ENCODE assay signal across 38 cellular contexts in genomic region chr20:44280387-44280786, GRCh38. TPM values are rescaled to one million over a fixed set of nuclear protein-coding genes. Genes with fewer than 3 reads are reported as not detected.
"Had no signal": no experiment of that assay in that cellular context is flagged by ENCODE, and none has a peak within 500 bp of the region (broad histone marks: within the 10 kb centered on the region; RNA-seq: fewer than 3 reads in every experiment).

No MANE protein-coding gene starts in this region.

- H3K27ac ChIP-seq: ascending aorta, Peyer's patch, WERI-Rb-1 had no signal

- ATAC-seq: activated CD8-positive, alpha-beta T cell treated with anti-CD3 and anti-CD28 coated beads for 36 hours; activated T-cell treated with anti-CD3 and anti-CD28 coated beads, Interleukin-2, amount 50 U/mL, for 72 hours; activated T-helper 17 cell treated with anti-CD3 and anti-CD28 coated beads, Interleukin-2, amount 50 U/mL, for 72 hours; Right ventricle myocardium inferior had no signal

- H3K27me3 Mint-ChIP-seq: activated CD4-positive, alpha-beta T cell treated with anti-CD3 and anti-CD28 coated beads, Interleukin-2, amount 10 ng/mL, durations not matched to agents 24 days and 14 days; activated CD8-positive, alpha-beta T cell treated with anti-CD3 and anti-CD28 coated beads for 36 hours; activated naive CD4-positive, alpha-beta T cell treated with anti-CD3 and anti-CD28 coated beads, Interleukin-2, amount 50 U/mL, for 24 hours; activated naive CD8-positive, alpha-beta T cell treated with anti-CD3 and anti-CD28 coated beads, Interleukin-2, amount 10 ng/mL, durations not matched to agents 7 days and 5 days; activated T-helper 17 cell treated with anti-CD3 and anti-CD28 coated beads, Interleukin-2, amount 50 U/mL, for 72 hours had no signal

- H3K4me1 Mint-ChIP-seq: activated CD4-positive, alpha-beta T cell treated with anti-CD3 and anti-CD28 coated beads, Interleukin-2, amount 10 ng/mL, durations not matched to agents 24 days and 14 days; activated naive CD4-positive, alpha-beta T cell treated with anti-CD3 and anti-CD28 coated beads, Interleukin-2, amount 50 U/mL, for 24 hours; activated naive CD8-positive, alpha-beta T cell treated with anti-CD3 and anti-CD28 coated beads, Interleukin-2, amount 10 ng/mL, durations not matched to agents 7 days and 5 days; activated T-helper 17 cell treated with anti-CD3 and anti-CD28 coated beads, Interleukin-2, amount 50 U/mL, for 72 hours had no signal

- H3K36me3 Mint-ChIP-seq: activated naive CD8-positive, alpha-beta T cell treated with anti-CD3 and anti-CD28 coated beads, Interleukin-2, amount 10 ng/mL, durations not matched to agents 7 days and 5 days had no signal

- DNase-seq: activated CD4-positive, alpha-beta T cell treated with anti-CD3 and anti-CD28 coated beads for 1 hour; activated CD4-positive, alpha-beta T cell treated with anti-CD3 and anti-CD28 coated beads, Interleukin-2, amount 10 ng/mL, durations not matched to agents 24 days and 14 days; activated CD4-positive, alpha-beta T cell treated with anti-CD3 and anti-CD28 coated beads, Interleukin-2, amount 50 U/mL, for 4 hours; activated CD4-positive, CD25-positive, alpha-beta regulatory T cell; activated CD8-positive, alpha-beta T cell treated with anti-CD3 and anti-CD28 coated beads for 36 hours; activated effector memory CD4-positive, alpha-beta T cell treated with anti-CD3 and anti-CD28 coated beads, Interleukin-2, amount 50 U/mL, for 16 hours; activated naive CD4-positive, alpha-beta T cell treated with Interleukin-2 at 50 U/mL for 16 hours; activated naive CD8-positive, alpha-beta T cell treated with anti-CD3 and anti-CD28 coated beads, Interleukin-2, amount 10 ng/mL, durations not matched to agents 7 days and 5 days; activated T-cell treated with anti-CD3 and anti-CD28 coated beads, Interleukin-2, amount 50 U/mL, for 1 hour; activated T-cell treated with anti-CD3 and anti-CD28 coated beads, Interleukin-2, amount 50 U/mL, for 72 hours; amygdala; NCI-H1048; NCI-H1105 treated with DMSO at 0.1 percent for 48 hours; NCI-H1436; NCI-H1694; NCI-H1930; NCI-H2081 treated with DMSO at 0.1 percent for 48 hours; NCI-H226; NCI-H446 treated with DMSO at 0.1 percent for 48 hours; NCI-H524; NCI-H69; NCI-H82; RPMI8226; SIG-M5; SW 1271; T1000; WERI-Rb-1 had no signal

- H3K27ac Mint-ChIP-seq: activated CD4-positive, alpha-beta T cell treated with anti-CD3 and anti-CD28 coated beads, Interleukin-2, amount 10 ng/mL, durations not matched to agents 24 days and 14 days; activated CD8-positive, alpha-beta T cell treated with anti-CD3 and anti-CD28 coated beads for 36 hours; activated naive CD4-positive, alpha-beta T cell treated with anti-CD3 and anti-CD28 coated beads, Interleukin-2, amount 50 U/mL, for 24 hours; activated naive CD8-positive, alpha-beta T cell treated with anti-CD3 and anti-CD28 coated beads, Interleukin-2, amount 10 ng/mL, durations not matched to agents 7 days and 5 days; activated T-cell treated with anti-CD3 and anti-CD28 coated beads, Interleukin-2, amount 50 U/mL, for 72 hours; activated T-helper 17 cell treated with anti-CD3 and anti-CD28 coated beads, Interleukin-2, amount 50 U/mL, for 72 hours had no signal

- H3K9me3 ChIP-seq: ascending aorta, Peyer's patch had no signal

- H3K9me3 Mint-ChIP-seq: activated CD4-positive, alpha-beta T cell treated with anti-CD3 and anti-CD28 coated beads, Interleukin-2, amount 10 ng/mL, durations not matched to agents 24 days and 14 days; activated CD8-positive, alpha-beta T cell treated with anti-CD3 and anti-CD28 coated beads for 36 hours; activated naive CD4-positive, alpha-beta T cell treated with anti-CD3 and anti-CD28 coated beads, Interleukin-2, amount 50 U/mL, for 24 hours; activated naive CD8-positive, alpha-beta T cell treated with anti-CD3 and anti-CD28 coated beads, Interleukin-2, amount 10 ng/mL, durations not matched to agents 7 days and 5 days; activated T-cell treated with anti-CD3 and anti-CD28 coated beads, Interleukin-2, amount 50 U/mL, for 72 hours; activated T-helper 17 cell treated with anti-CD3 and anti-CD28 coated beads, Interleukin-2, amount 50 U/mL, for 72 hours had no signal

- H3K4me3 Mint-ChIP-seq: activated CD4-positive, alpha-beta T cell treated with anti-CD3 and anti-CD28 coated beads, Interleukin-2, amount 10 ng/mL, durations not matched to agents 24 days and 14 days; activated CD8-positive, alpha-beta T cell treated with anti-CD3 and anti-CD28 coated beads for 36 hours; activated naive CD4-positive, alpha-beta T cell treated with anti-CD3 and anti-CD28 coated beads, Interleukin-2, amount 50 U/mL, for 24 hours; activated naive CD8-positive, alpha-beta T cell treated with anti-CD3 and anti-CD28 coated beads, Interleukin-2, amount 10 ng/mL, durations not matched to agents 7 days and 5 days; activated T-cell treated with anti-CD3 and anti-CD28 coated beads, Interleukin-2, amount 50 U/mL, for 72 hours; activated T-helper 17 cell treated with anti-CD3 and anti-CD28 coated beads, Interleukin-2, amount 50 U/mL, for 72 hours had no signal

- H3K36me3 ChIP-seq: ascending aorta, Peyer's patch, WERI-Rb-1 had no signal

- H3K4me1 ChIP-seq: ascending aorta, Peyer's patch had no signal

- H3K4me3 ChIP-seq: ascending aorta, Peyer's patch had no signal

- H3K27me3 ChIP-seq: ascending aorta, Peyer's patch had no signal

RNA-seq across cellular contexts. Expression of gene GDAP1L1, which starts 33.3 kb away (rescaled TPM):
- total RNA-seq: activated CD4-positive, alpha-beta T cell treated with anti-CD3 and anti-CD28 coated beads, Interleukin-2, amount 10 ng/mL, durations not matched to agents 24 days and 14 days; activated CD8-positive, alpha-beta memory T cell treated with anti-CD3 and anti-CD28 coated beads for 36 hours; activated naive CD8-positive, alpha-beta T cell treated with anti-CD3 and anti-CD28 coated beads, Interleukin-2, amount 10 ng/mL, durations not matched to agents 7 days and 5 days; activated T-helper 17 cell treated with anti-CD3 and anti-CD28 coated beads, Interleukin-2, amount 50 U/mL, for 72 hours; ascending aorta; M059J; T-helper 1 cell treated with Interleukin-12 subunit alpha and Interleukin-12 subunit beta and Interleukin-4 antibody, amounts not matched to agents 30 ng/mL and 1 ng/mL, for 36 hours; T-helper 2 cell treated with Interferon-gamma antibody and Interleukin-4, amounts not matched to agents 100 ng/mL and 5 ng/mL, for 36 hours had no signal

RNA-seq across cellular contexts. Expression of gene R3HDML, which starts 56.5 kb away (rescaled TPM):
- total RNA-seq: activated CD4-positive, alpha-beta T cell treated with anti-CD3 and anti-CD28 coated beads, Interleukin-2, amount 10 ng/mL, durations not matched to agents 24 days and 14 days; activated CD8-positive, alpha-beta memory T cell treated with anti-CD3 and anti-CD28 coated beads for 36 hours; activated CD8-positive, alpha-beta T cell treated with anti-CD3 and anti-CD28 coated beads for 36 hours; activated naive CD8-positive, alpha-beta T cell treated with anti-CD3 and anti-CD28 coated beads, Interleukin-2, amount 10 ng/mL, durations not matched to agents 7 days and 5 days; activated T-cell treated with anti-CD3 and anti-CD28 coated beads, Interleukin-2, amount 50 U/mL, for 72 hours; activated T-helper 17 cell treated with anti-CD3 and anti-CD28 coated beads, Interleukin-2, amount 50 U/mL, for 72 hours; ascending aorta; cardiac septum; M059J; Peyer's patch; Right ventricle myocardium inferior; T-helper 1 cell treated with Interleukin-12 subunit alpha and Interleukin-12 subunit beta and Interleukin-4 antibody, amounts not matched to agents 30 ng/mL and 1 ng/mL, for 36 hours; T-helper 2 cell treated with Interferon-gamma antibody and Interleukin-4, amounts not matched to agents 100 ng/mL and 5 ng/mL, for 36 hours had no signal
- polyA plus RNA-seq: adipose tissue had no signal
